1 cellular context compared by ENCODE assay signal in the genomic region with DNA sequence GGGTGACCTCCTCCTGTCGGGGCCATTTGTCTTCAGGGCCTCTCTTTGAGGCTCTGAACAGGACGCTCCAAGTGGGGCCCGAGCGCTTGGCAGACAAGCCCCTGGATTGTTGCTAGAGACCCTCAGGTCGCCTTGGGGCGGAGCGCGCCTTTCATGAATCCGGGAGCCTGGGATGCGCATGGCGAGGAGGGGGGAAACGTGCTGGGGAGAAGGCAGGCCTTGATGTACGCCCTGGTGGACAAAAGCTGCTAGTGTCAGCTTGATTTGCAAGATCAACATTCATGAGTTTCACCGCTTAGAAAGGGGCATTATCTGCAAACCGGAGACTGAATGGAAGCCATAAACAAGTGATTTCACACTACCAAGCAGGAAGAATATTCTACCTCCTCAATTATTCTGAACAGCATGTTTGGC.
TF ChIP-seq lines count a peak whose summit lies in the region.

No MANE protein-coding gene starts in this region.

TF ChIP-seq in GM23338, 12 proteins besides CTCF, POLR2A, EP300 and RAD21 (continued from another document):
- TF ChIP-seq ZNF462 (CRISPR knock-in tag; IDR thresholded peaks at IDR 0.05) (no peak), CREB1 (CRISPR knock-in tag; IDR thresholded peaks at IDR 0.05; ENCODE audit: low read depth) (no peak), NANOG (IDR thresholded peaks at IDR 0.05; ENCODE audit: borderline replicate concordance) (no peak), ETS1 (IDR thresholded peaks at IDR 0.05) (no peak), ZNF331 (CRISPR knock-in tag; IDR thresholded peaks at IDR 0.05; ENCODE audit: low read depth) (no peak), POLR2AphosphoS5 (IDR thresholded peaks at IDR 0.05; ENCODE audit: low read depth) (no peak; the same call in 1 of the 2 replicates)
- TF ChIP-seq, protein P1, sequence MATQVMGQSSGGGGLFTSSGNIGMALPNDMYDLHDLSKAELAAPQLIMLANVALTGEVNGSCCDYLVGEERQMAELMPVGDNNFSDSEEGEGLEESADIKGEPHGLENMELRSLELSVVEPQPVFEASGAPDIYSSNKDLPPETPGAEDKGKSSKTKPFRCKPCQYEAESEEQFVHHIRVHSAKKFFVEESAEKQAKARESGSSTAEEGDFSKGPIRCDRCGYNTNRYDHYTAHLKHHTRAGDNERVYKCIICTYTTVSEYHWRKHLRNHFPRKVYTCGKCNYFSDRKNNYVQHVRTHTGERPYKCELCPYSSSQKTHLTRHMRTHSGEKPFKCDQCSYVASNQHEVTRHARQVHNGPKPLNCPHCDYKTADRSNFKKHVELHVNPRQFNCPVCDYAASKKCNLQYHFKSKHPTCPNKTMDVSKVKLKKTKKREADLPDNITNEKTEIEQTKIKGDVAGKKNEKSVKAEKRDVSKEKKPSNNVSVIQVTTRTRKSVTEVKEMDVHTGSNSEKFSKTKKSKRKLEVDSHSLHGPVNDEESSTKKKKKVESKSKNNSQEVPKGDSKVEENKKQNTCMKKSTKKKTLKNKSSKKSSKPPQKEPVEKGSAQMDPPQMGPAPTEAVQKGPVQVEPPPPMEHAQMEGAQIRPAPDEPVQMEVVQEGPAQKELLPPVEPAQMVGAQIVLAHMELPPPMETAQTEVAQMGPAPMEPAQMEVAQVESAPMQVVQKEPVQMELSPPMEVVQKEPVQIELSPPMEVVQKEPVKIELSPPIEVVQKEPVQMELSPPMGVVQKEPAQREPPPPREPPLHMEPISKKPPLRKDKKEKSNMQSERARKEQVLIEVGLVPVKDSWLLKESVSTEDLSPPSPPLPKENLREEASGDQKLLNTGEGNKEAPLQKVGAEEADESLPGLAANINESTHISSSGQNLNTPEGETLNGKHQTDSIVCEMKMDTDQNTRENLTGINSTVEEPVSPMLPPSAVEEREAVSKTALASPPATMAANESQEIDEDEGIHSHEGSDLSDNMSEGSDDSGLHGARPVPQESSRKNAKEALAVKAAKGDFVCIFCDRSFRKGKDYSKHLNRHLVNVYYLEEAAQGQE (IDR thresholded peaks at IDR 0.05; ENCODE audit: unreplicated experiment) = no peak
TF ChIP-seq in GM23338: peak in this region for 0.
